17 cellular contexts compared by ENCODE assay signal in genomic region chr5:116772152-116772501, GRCh38.
DNase-seq lines count a peak whose midpoint lies in the region; ATAC-seq and TF ChIP-seq lines count a peak whose summit lies in the region.
"Had no signal": no experiment of that assay in that cellular context is flagged by ENCODE, and none has a peak within 500 bp of the region (broad histone marks: within the 10 kb centered on the region; RNA-seq: fewer than 3 reads in every experiment).

No MANE protein-coding gene starts in this region.

- no peaks in the 10 kb centered on the region for H3K36me3 Mint-ChIP-seq in MCF 10A (ENCODE audit: insufficient read depth, unreplicated experiment)
- H3K36me3 Mint-ChIP-seq: CD8-positive, alpha-beta memory T cell had no signal

- no peak overlapping the region for H3K4me3 Mint-ChIP-seq in MCF 10A (ENCODE audit: unreplicated experiment)
- H3K4me3 Mint-ChIP-seq: CD8-positive, alpha-beta memory T cell; HFFc6 had no signal

- intact Hi-C loops in Right ventricle myocardium inferior (cut with DNase I): no loop called here
- intact Hi-C loops in MCF 10A (cut with micrococcal nuclease): no loop called here
- intact Hi-C loops in aorta (cut with DNase I): no loop called here

- no peaks in the 10 kb centered on the region for H3K79me1 ChIP-seq in mesenchymal stem cell (replicated peaks; ENCODE audit: low read length, poor library complexity, severe bottlenecking)

- H2AK5ac ChIP-seq in mesenchymal stem cell (ENCODE audit: low read length, severe bottlenecking): no peak overlapping the region

- H3K4me1 Mint-ChIP-seq in MCF 10A (ENCODE audit: insufficient read depth, unreplicated experiment): peaks cover 11% of the 10 kb centered on the region
- H3K4me1 Mint-ChIP-seq: CD8-positive, alpha-beta memory T cell had no signal

- H3K27ac ChIP-seq in right atrium auricular region (no peak overlapping the region), mesenchymal stem cell (ENCODE audit: low read length, poor library complexity, severe bottlenecking) (no peak overlapping the region), aorta (ENCODE audit: low read depth in 1 of 2, low read length in 2 of 2) (no peak overlapping the region)
- H3K27ac ChIP-seq: BLaER1 treated with 17β-estradiol and CSF1 and Interleukin-3, amounts not matched to agents 10 nM and 100 nM had no signal

- H3K14ac ChIP-seq in mesenchymal stem cell (ENCODE audit: low read length in 2 of 2): no peak overlapping the region

- H3K9ac ChIP-seq in mesenchymal stem cell (ENCODE audit: low read length): peak overlapping the region; percentile 12
- H3K9ac ChIP-seq: BLaER1 treated with 17β-estradiol and CSF1 and Interleukin-3, amounts not matched to agents 10 nM and 100 nM had no signal

- H4K8ac ChIP-seq in mesenchymal stem cell (ENCODE audit: low read length): no peak overlapping the region

- no peak for DNase-seq in Right ventricle myocardium inferior (ENCODE audit: missing footprints)
- DNase-seq in right atrium auricular region (ENCODE audit: low spot score): no peak
- DNase-seq in MCF 10A (ENCODE audit: unreplicated experiment): no peak
- DNase-seq in mesenchymal stem cell: no peak
- DNase-seq in aorta: no peak
- no peak for DNase-seq in cerebellar nuclear complex (lab: John Stamatoyannopoulos, UW)
- DNase-seq: CD8-positive, alpha-beta memory T cell; GOT3; HFFc6; NCI-H187 treated with DMSO at 0.1 percent for 48 hours; NCI-H345; NCI-H69; NK-92 treated with Interleukin-12 subunit alpha and Interleukin-12 subunit beta, amount 100 ng/mL, for 24 hours; OCI-M1 had no signal

- no peak overlapping the region for H2BK5ac ChIP-seq in mesenchymal stem cell (ENCODE audit: low read depth, low read length, poor library complexity, severe bottlenecking)

- H2BK12ac ChIP-seq in mesenchymal stem cell (ENCODE audit: low read length in 2 of 2): no peak overlapping the region

- WGBS in mesenchymal stem cell: no CpG with 5 or more reads among the region's 1 CpG
- WGBS in aorta, 2 donors: 94 to 95% methylated on average over 1 of the region's 1 CpG

- POLR2A ChIA-PET in MCF 10A (lab: Yijun Ruan, JAX): interaction anchor here (1.1 to 1.9 kb wide), 4 partner anchors 8 to 197 kb away, joined by 3 to 10 read pairs (median 4); partner anchors contain the start of gene SEMA6A

- no peak overlapping the region for H3K4me2 ChIP-seq in mesenchymal stem cell (ENCODE audit: low read length, poor library complexity, severe bottlenecking)
- H3K4me2 ChIP-seq: BLaER1 treated with 17β-estradiol and CSF1 and Interleukin-3, amounts not matched to agents 10 nM and 100 nM had no signal

- ATAC-seq in Right ventricle myocardium inferior (peak; percentile 42), aorta (ENCODE audit: low FRiP score) (peak; percentile 34), HG02970 (IDR thresholded peaks at IDR 0.05; ENCODE audit: low FRiP score, unreplicated experiment) (no peak), HG03521 (IDR thresholded peaks at IDR 0.05; ENCODE audit: unreplicated experiment) (no peak)

- no TSS peak for BruUV-seq in MCF 10A (replicated peaks; lab: Mats Ljungman, UMichigan)

- H3K27me3 ChIP-seq in right atrium auricular region (no peaks in the 10 kb centered on the region), mesenchymal stem cell (ENCODE audit: control insufficient read depth in 1 of 2, insufficient read depth in 1 of 2, low read length in 2 of 2) (no peaks in the 10 kb centered on the region), aorta (ENCODE audit: control insufficient read depth in 1 of 2, insufficient read depth in 2 of 2, low read length in 1 of 2) (no peaks in the 10 kb centered on the region)
- H3K27me3 ChIP-seq: BLaER1 treated with 17β-estradiol and CSF1 and Interleukin-3, amounts not matched to agents 10 nM and 100 nM had no signal

- H3K27me3 Mint-ChIP-seq in MCF 10A (ENCODE audit: insufficient read depth, unreplicated experiment): no peaks in the 10 kb centered on the region
- H3K27me3 Mint-ChIP-seq: CD8-positive, alpha-beta memory T cell had no signal

- H3K4ac ChIP-seq in mesenchymal stem cell (ENCODE audit: low read depth in 1 of 2, low read length in 2 of 2): no peak overlapping the region

- no peak overlapping the region for H2BK120ac ChIP-seq in mesenchymal stem cell (ENCODE audit: low read depth, low read length)

- H3K4me3 ChIP-seq in right atrium auricular region (no peak overlapping the region), mesenchymal stem cell (ENCODE audit: insufficient read depth in 1 of 2, low read depth in 1 of 2, low read length in 2 of 2) (no peak overlapping the region), aorta (ENCODE audit: low read length in 2 of 2) (no peak overlapping the region)
- H3K4me3 ChIP-seq: BLaER1 treated with 17β-estradiol and CSF1 and Interleukin-3, amounts not matched to agents 10 nM and 100 nM had no signal

- no peaks in the 10 kb centered on the region for H3K9me3 Mint-ChIP-seq in MCF 10A (ENCODE audit: unreplicated experiment)
- H3K9me3 Mint-ChIP-seq: CD8-positive, alpha-beta memory T cell had no signal

- H3K9me3 ChIP-seq in right atrium auricular region (no peaks in the 10 kb centered on the region), mesenchymal stem cell (ENCODE audit: control insufficient read depth, low read length) (no peaks in the 10 kb centered on the region), aorta (ENCODE audit: control insufficient read depth, low read length) (no peaks in the 10 kb centered on the region)
- H3K9me3 ChIP-seq: BLaER1 treated with 17β-estradiol and CSF1 and Interleukin-3, amounts not matched to agents 10 nM and 100 nM had no signal

- no peak overlapping the region for H3K18ac ChIP-seq in mesenchymal stem cell (ENCODE audit: low read depth in 1 of 2, low read length in 2 of 2)

- TF ChIP-seq CTCF in right atrium auricular region (IDR thresholded peaks at IDR 0.05) (no peak), MCF 10A (IDR thresholded peaks at IDR 0.05; ENCODE audit: unreplicated experiment) (no peak)

- peaks cover 0 to 6% of the 10 kb centered on the region in 2 donors for H3K4me1 ChIP-seq in right atrium auricular region
- no peaks in the 10 kb centered on the region for H3K4me1 ChIP-seq in mesenchymal stem cell (ENCODE audit: control insufficient read depth, insufficient read depth, low read depth, low read length)
- H3K4me1 ChIP-seq in aorta (ENCODE audit: control insufficient read depth in 1 of 2, insufficient read depth in 2 of 2, low read length in 2 of 2): no peaks in the 10 kb centered on the region
- H3K4me1 ChIP-seq: BLaER1 treated with 17β-estradiol and CSF1 and Interleukin-3, amounts not matched to agents 10 nM and 100 nM had no signal

- H4K91ac ChIP-seq in mesenchymal stem cell (ENCODE audit: low read length): no peak overlapping the region

- no peak overlapping the region for H2AFZ ChIP-seq in mesenchymal stem cell (ENCODE audit: low read depth, low read length)

- CTCF ChIA-PET in MCF 10A (lab: Yijun Ruan, JAX): interaction anchor here (1.2 to 1.4 kb wide), 2 partner anchors 14 to 197 kb away, joined by 3 read pairs; partner anchors contain the start of gene SEMA6A

- no peak overlapping the region for H2BK15ac ChIP-seq in mesenchymal stem cell (ENCODE audit: low read depth, poor library complexity, severe bottlenecking)

- no peak overlapping the region for H3K23ac ChIP-seq in mesenchymal stem cell (ENCODE audit: low read length in 2 of 2)

- H3K36me3 ChIP-seq in right atrium auricular region: no peaks in the 10 kb centered on the region
- no peaks in the 10 kb centered on the region for H3K36me3 ChIP-seq in mesenchymal stem cell (ENCODE audit: control insufficient read depth in 1 of 2, insufficient read depth in 2 of 2, low read depth in 1 of 2, low read length in 2 of 2)
- no peaks in the 10 kb centered on the region for H3K36me3 ChIP-seq in aorta (ENCODE audit: control insufficient read depth in 1 of 2, insufficient read depth in 2 of 2, low read length in 1 of 2)
- H3K36me3 ChIP-seq: BLaER1 treated with 17β-estradiol and CSF1 and Interleukin-3, amounts not matched to agents 10 nM and 100 nM had no signal

- H3K27ac Mint-ChIP-seq in MCF 10A (ENCODE audit: low read depth, unreplicated experiment): peak overlapping the region; percentile 59
- H3K27ac Mint-ChIP-seq: CD8-positive, alpha-beta memory T cell; HFFc6 had no signal

Comparison
In these comparisons a context has a peak if more than half of its experiments do, and no peak if none do; other contexts are left out.
1. ATAC-seq: peak in Right ventricle myocardium inferior (single experiment) and aorta (single experiment); none in HG02970 (single experiment) and HG03521 (single experiment).